In the genomic region with DNA sequence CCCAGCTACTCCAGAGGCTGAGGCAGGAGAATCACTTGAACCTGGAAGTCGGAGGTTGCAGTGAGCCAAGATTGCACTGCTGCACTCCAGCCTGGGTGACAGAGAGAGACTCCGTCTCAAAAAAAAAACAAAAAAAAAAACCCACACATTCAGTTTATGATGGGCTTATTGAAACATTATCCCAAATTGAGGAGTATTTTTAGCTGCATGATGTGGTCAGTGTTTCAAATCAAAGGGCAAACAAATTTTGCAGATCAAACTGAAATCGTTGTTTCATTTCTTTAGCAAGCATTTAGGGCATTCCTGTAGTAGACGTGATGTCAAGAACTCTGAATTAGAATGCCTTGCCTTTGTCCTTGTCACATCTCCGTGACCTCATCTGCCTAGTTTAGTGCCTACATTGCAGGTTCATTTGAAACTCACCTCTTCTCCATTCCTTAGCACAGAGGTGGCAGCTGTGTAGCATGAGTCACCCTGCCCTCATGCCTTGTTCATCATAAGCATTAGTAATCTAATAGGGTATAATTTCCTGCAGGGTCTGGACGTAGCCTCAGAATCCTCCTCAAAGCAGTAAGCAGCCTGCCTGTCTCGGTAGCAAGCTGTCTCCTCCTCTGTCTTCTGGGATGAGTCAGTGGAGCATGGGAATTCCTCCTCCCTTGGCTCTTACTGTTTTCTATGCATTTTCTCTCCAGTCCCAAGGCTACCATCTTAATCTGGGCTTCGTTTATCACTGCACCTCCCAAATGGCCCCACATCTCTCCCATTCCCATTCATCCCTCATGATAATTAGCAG, we compare ENCODE assay signal across 9 cellular contexts.
DNase-seq lines count a peak whose midpoint lies in the region; ATAC-seq, FAIRE-seq and TF ChIP-seq lines count a peak whose summit lies in the region.
"Had no signal": no experiment of that assay in that cellular context is flagged by ENCODE, and none has a peak within 500 bp of the region (broad histone marks: within the 10 kb centered on the region; RNA-seq: fewer than 3 reads in every experiment).

No MANE protein-coding gene starts in this region.

- H3K4me2 ChIP-seq in astrocyte (ENCODE audit: low read length) (peak overlapping the region; percentile 60), trophoblast cell (ENCODE audit: low read length) (no peak overlapping the region), OCI-LY7 (ENCODE audit: low read length) (no peak overlapping the region)

- H3K79me2 ChIP-seq in astrocyte (ENCODE audit: insufficient read depth, low read length) (peaks cover 3% of the 10 kb centered on the region), trophoblast cell (ENCODE audit: control insufficient read depth, insufficient read depth, low read length, poor library complexity) (no peaks in the 10 kb centered on the region), OCI-LY7 (ENCODE audit: insufficient read depth, low read depth, low read length) (no peaks in the 10 kb centered on the region)

- BruUV-seq in OCI-LY7 (replicated peaks; lab: Mats Ljungman, UMichigan) = no TSS peak

- H3K4ac ChIP-seq in trophoblast cell (ENCODE audit: low read depth, low read length) = no peak overlapping the region

- ATAC-seq in CD8-positive, alpha-beta T cell = peak; percentile 64
- ATAC-seq in HG03045 (IDR thresholded peaks at IDR 0.05; ENCODE audit: unreplicated experiment) (no peak), HG02885 (IDR thresholded peaks at IDR 0.05; ENCODE audit: poor library complexity, unreplicated experiment) (no peak)

- no peaks in the 10 kb centered on the region for H3K27me3 ChIP-seq in CD8-positive, alpha-beta T cell (ENCODE audit: insufficient read depth, low read length)
- H3K27me3 ChIP-seq in astrocyte (ENCODE audit: insufficient read depth, low read length) (no peaks in the 10 kb centered on the region), trophoblast cell (ENCODE audit: insufficient read depth, low read length) (no peaks in the 10 kb centered on the region)

- H3K27ac Mint-ChIP-seq in CD8-positive, alpha-beta T cell = peak overlapping the region; percentile 89
- H3K27ac Mint-ChIP-seq in astrocyte (ENCODE audit: unreplicated experiment) = peak overlapping the region; percentile 92

- no peaks in the 10 kb centered on the region for H3K9me3 ChIP-seq in CD8-positive, alpha-beta T cell (ENCODE audit: low read length)
- H3K9me3 ChIP-seq in astrocyte (ENCODE audit: insufficient read depth, low read depth, low read length) = no peaks in the 10 kb centered on the region
- peaks cover 1% of the 10 kb centered on the region for H3K9me3 ChIP-seq in trophoblast cell (ENCODE audit: insufficient read depth, low read depth, low read length)
- no peaks in the 10 kb centered on the region for H3K9me3 ChIP-seq in OCI-LY7 (ENCODE audit: low read length)

- H3K4me3 Mint-ChIP-seq in CD8-positive, alpha-beta T cell = no peak overlapping the region
- H3K4me3 Mint-ChIP-seq in astrocyte (ENCODE audit: unreplicated experiment) = peak overlapping the region; percentile 43

- no CpG with 5 or more reads among the region's 8 CpGs for WGBS in trophoblast cell (ENCODE audit: extremely low coverage, insufficient coverage, insufficient read length)

- H3K9me2 ChIP-seq in OCI-LY7 (ENCODE audit: insufficient read depth, low read length) = no peaks in the 10 kb centered on the region

- H3K14ac ChIP-seq in trophoblast cell (ENCODE audit: low read length) = no peak overlapping the region

- no peak overlapping the region for H2BK12ac ChIP-seq in trophoblast cell (ENCODE audit: low read length)

- H3K4me3 ChIP-seq in CD8-positive, alpha-beta T cell (ENCODE audit: low read depth, low read length) = no peak overlapping the region
- H3K4me3 ChIP-seq in astrocyte (ENCODE audit: insufficient read depth, low read depth, low read length) (no peak overlapping the region), trophoblast cell (ENCODE audit: low read depth, low read length) (no peak overlapping the region), OCI-LY7 (ENCODE audit: low read depth, low read length, poor library complexity, severe bottlenecking) (no peak overlapping the region)

- no peak overlapping the region for H4K8ac ChIP-seq in trophoblast cell (ENCODE audit: low read depth, low read length)

- CTCF ChIA-PET in CD8-positive, alpha-beta T cell (lab: Charles Lee) = interaction anchor here (1.6 to 1.8 kb wide), 2 partner anchors 169 to 197 kb away, joined by 4 to 5 read pairs; no protein-coding TSS in a partner anchor
- CTCF ChIA-PET in OCI-LY7 (lab: Charles Lee; ENCODE audit: unreplicated experiment) = interaction anchor here (0.6 kb wide), 1 partner anchor 51 kb away, joined by 3 read pairs; no protein-coding TSS in a partner anchor

- H3K4me1 ChIP-seq in CD8-positive, alpha-beta T cell (ENCODE audit: insufficient read depth, low read length) = peaks cover 20% of the 10 kb centered on the region
- peaks cover 16% of the 10 kb centered on the region for H3K4me1 ChIP-seq in astrocyte (ENCODE audit: insufficient read depth, low read length)
- H3K4me1 ChIP-seq in trophoblast cell (ENCODE audit: control insufficient read depth in 1 of 2, insufficient read depth in 2 of 2, low read length in 2 of 2) = peaks cover 3% of the 10 kb centered on the region in 2 experiments
- H3K4me1 ChIP-seq in OCI-LY7 (ENCODE audit: insufficient read depth, low read length, poor library complexity, severe bottlenecking) = no peaks in the 10 kb centered on the region

- H2AK5ac ChIP-seq in trophoblast cell (ENCODE audit: low read length) = no peak overlapping the region

- H4K91ac ChIP-seq in trophoblast cell (ENCODE audit: low read depth, low read length) = no peak overlapping the region

- H4K20me1 ChIP-seq in astrocyte (ENCODE audit: insufficient read depth, low read length) = peaks cover 13% of the 10 kb centered on the region
- no peaks in the 10 kb centered on the region for H4K20me1 ChIP-seq in OCI-LY7 (ENCODE audit: insufficient read depth, low read length)

- no peak overlapping the region for H3K18ac ChIP-seq in trophoblast cell (ENCODE audit: low read length)

- H3K36me3 Mint-ChIP-seq in CD8-positive, alpha-beta T cell = peaks cover 66% of the 10 kb centered on the region
- peaks cover 6% of the 10 kb centered on the region for H3K36me3 Mint-ChIP-seq in astrocyte (ENCODE audit: low read depth, unreplicated experiment)

- POLR2A ChIA-PET in CD8-positive, alpha-beta T cell (lab: Charles Lee) = interaction anchor here (1.1 to 1.6 kb wide), 5 partner anchors 13 to 197 kb away, joined by 3 to 5 read pairs (median 3); a partner anchor contains a TSS
- POLR2A ChIA-PET in OCI-LY7 (lab: Charles Lee) = interaction anchor here (1.4 kb wide), 1 partner anchor 19 kb away, joined by 4 read pairs; no protein-coding TSS in a partner anchor

- no peak overlapping the region for H2AFZ ChIP-seq in astrocyte (ENCODE audit: low read depth, low read length)
- H2AFZ ChIP-seq in trophoblast cell (ENCODE audit: insufficient read depth, low read length, poor library complexity) = no peak overlapping the region
- no peak overlapping the region for H2AFZ ChIP-seq in OCI-LY7 (ENCODE audit: low read length)

- peaks cover 30% of the 10 kb centered on the region for H3K4me1 Mint-ChIP-seq in CD8-positive, alpha-beta T cell (ENCODE audit: low read depth)
- H3K4me1 Mint-ChIP-seq in astrocyte (ENCODE audit: low read depth, unreplicated experiment) = peaks cover 20% of the 10 kb centered on the region

- H2BK5ac ChIP-seq in trophoblast cell (ENCODE audit: low read depth, low read length, poor library complexity) = no peak overlapping the region

- H3K27ac ChIP-seq in CD8-positive, alpha-beta T cell (ENCODE audit: low read depth, low read length) = no peak overlapping the region
- H3K27ac ChIP-seq in astrocyte (ENCODE audit: low read depth, low read length) (peak overlapping the region; percentile 83), trophoblast cell (ENCODE audit: low read depth, low read length) (no peak overlapping the region), OCI-LY7 (ENCODE audit: low read depth, low read length, poor library complexity, severe bottlenecking) (no peak overlapping the region)
- H3K27ac ChIP-seq: HL-60 had no signal

- no peaks in the 10 kb centered on the region for H3K27me3 Mint-ChIP-seq in CD8-positive, alpha-beta T cell (ENCODE audit: low read depth)
- H3K27me3 Mint-ChIP-seq in astrocyte (ENCODE audit: low read depth, unreplicated experiment) = no peaks in the 10 kb centered on the region

- H3K9me3 Mint-ChIP-seq in CD8-positive, alpha-beta T cell = no peaks in the 10 kb centered on the region
- H3K9me3 Mint-ChIP-seq in astrocyte (ENCODE audit: unreplicated experiment) = no peaks in the 10 kb centered on the region

- peaks cover 5% of the 10 kb centered on the region for H3K36me3 ChIP-seq in CD8-positive, alpha-beta T cell (ENCODE audit: insufficient read depth, low read length)
- H3K36me3 ChIP-seq in astrocyte (ENCODE audit: insufficient read depth, low read length) (peaks cover 9% of the 10 kb centered on the region), trophoblast cell (ENCODE audit: control insufficient read depth in 1 of 2, insufficient read depth in 2 of 2, low read length in 2 of 2) (peaks cover 17 to 26% of the 10 kb centered on the region in 2 experiments), OCI-LY7 (ENCODE audit: insufficient read depth, low read length) (peaks cover 92% of the 10 kb centered on the region)

- peak; percentile 84 for FAIRE-seq in astrocyte (lab: Jason Lieb, UNC)

- no peak for TF ChIP-seq CTCF in CD8-positive, alpha-beta T cell (IDR thresholded peaks at IDR 0.05)
- TF ChIP-seq CTCF in astrocyte (IDR thresholded peaks at IDR 0.05; ENCODE audit: insufficient read depth, low read depth, low read length) = no peak
- TF ChIP-seq CTCF in OCI-LY7 (conservative IDR thresholded peaks at IDR 0.05; ENCODE audit: low read length) = no peak

- H3K9ac ChIP-seq in astrocyte (ENCODE audit: low read length) (peak overlapping the region; percentile 9), trophoblast cell (ENCODE audit: low read length) (no peak overlapping the region)

- no peaks in the 10 kb centered on the region for H3K79me1 ChIP-seq in trophoblast cell (ENCODE audit: low read length)

- no peak overlapping the region for H4K12ac ChIP-seq in trophoblast cell (ENCODE audit: low read depth, low read length)

- H3K23ac ChIP-seq in trophoblast cell (ENCODE audit: low read length) = no peak overlapping the region

- no peak overlapping the region for H2BK120ac ChIP-seq in trophoblast cell (ENCODE audit: insufficient read depth, low read length, poor library complexity)

- intact Hi-C loops in CD8-positive, alpha-beta T cell (cut with DNase I, micrococcal nuclease) = loop anchor here (5.0 to 10.0 kb wide), 3 partner anchors 75 to 195 kb away; a partner anchor contains a TSS
- intact Hi-C loops in OCI-LY7 (cut with micrococcal nuclease; ENCODE audit: unreplicated experiment) = no loop called here

- peak in 2 of 7 experiments; percentile 15 to 17 for DNase-seq in CD8-positive, alpha-beta T cell
- DNase-seq in NCI-H2171 (lab: John Stamatoyannopoulos, UW) (peak; percentile 57), astrocyte (ENCODE audit: low read depth) (peak; percentile 91), trophoblast cell (peak; percentile 93 to 95), OCI-LY7 (ENCODE audit: low spot score) (no peak), germinal center (ENCODE audit: low spot score) (no peak)

Comparison
In these comparisons a context has a peak if more than half of its experiments do, and no peak if none do; other contexts are left out.
1. DNase-seq: peak in NCI-H2171 (single experiment), astrocyte (single experiment) and trophoblast cell (2 of 2); none in OCI-LY7 (single experiment) and germinal center (single experiment).